Comparison of ENCODE assay signal across 8 cellular contexts in genomic region chr5:112174959-112175594, GRCh38.
A peak's percentile ranks its signal among the peaks of the same experiment; 100 is the strongest.
DNase-seq lines count a peak whose midpoint lies in the region; ATAC-seq and TF ChIP-seq lines count a peak whose summit lies in the region.

No MANE protein-coding gene starts in this region.

- no peaks in the 10 kb centered on the region for H3K27me3 Mint-ChIP-seq in chondrocyte (ENCODE audit: low read depth)

- H3K9ac ChIP-seq in Loucy (ENCODE audit: low read depth, low read length, poor library complexity, severe bottlenecking) (no peak overlapping the region), liver (ENCODE audit: low read depth in 1 of 2, low read length in 2 of 2) (no peak overlapping the region)

- H3K4me2 ChIP-seq in Loucy (ENCODE audit: low read depth, low read length, poor library complexity, severe bottlenecking), result no peak overlapping the region

- H3K27ac ChIP-seq in liver (ENCODE audit: low read depth in 1 of 2, low read length in 2 of 2), result no peak overlapping the region
- no peak overlapping the region for H3K27ac ChIP-seq in upper lobe of left lung

- no peak for TF ChIP-seq POLR2A in upper lobe of left lung (IDR thresholded peaks at IDR 0.05)

- peaks cover 5% of the 10 kb centered on the region for H3K4me1 Mint-ChIP-seq in chondrocyte (ENCODE audit: low read depth)

- H2AFZ ChIP-seq in Loucy (ENCODE audit: low read length), result no peak overlapping the region

- TF ChIP-seq EP300 in upper lobe of left lung (IDR thresholded peaks at IDR 0.05), result no peak

- H3K4me3 ChIP-seq in Loucy (ENCODE audit: low read length, poor library complexity, severe bottlenecking) (no peak overlapping the region), liver (ENCODE audit: low read depth in 1 of 3, low read length in 3 of 3) (no peak overlapping the region), upper lobe of left lung (no peak overlapping the region)

- H3K9me2 ChIP-seq in Loucy (replicated peaks; ENCODE audit: low read depth, low read length), result no peaks in the 10 kb centered on the region

- no peaks in the 10 kb centered on the region for H4K20me1 ChIP-seq in Loucy (ENCODE audit: insufficient read depth, low read length, poor library complexity, severe bottlenecking)

- H3K36me3 ChIP-seq in Loucy (ENCODE audit: insufficient read depth, low read length) (no peaks in the 10 kb centered on the region), liver (ENCODE audit: control insufficient read depth in 4 of 4, insufficient read depth in 3 of 4, low read depth in 1 of 4, low read length in 3 of 4) (peaks cover 0 to 2% (median 0%) of the 10 kb centered on the region in 4 donors), upper lobe of left lung (peaks cover 0 to 16% (median 0%) of the 10 kb centered on the region in 4 donors)

- H3K4me3 Mint-ChIP-seq in chondrocyte (ENCODE audit: unreplicated experiment), result no peak overlapping the region

- no peaks in the 10 kb centered on the region for H3K9me3 Mint-ChIP-seq in chondrocyte (ENCODE audit: low read depth)

- H3K4me1 ChIP-seq in Loucy (ENCODE audit: insufficient read depth, low read length, poor library complexity, severe bottlenecking), result no peaks in the 10 kb centered on the region
- H3K4me1 ChIP-seq in liver (ENCODE audit: control insufficient read depth in 4 of 4, insufficient read depth in 4 of 4, low read length in 3 of 4), result peaks cover 0 to 3% (median 0%) of the 10 kb centered on the region in 4 donors
- H3K4me1 ChIP-seq in upper lobe of left lung, result peaks cover 0 to 6% (median 0%) of the 10 kb centered on the region in 4 donors

- DNase-seq in stimulated activated CD4-positive, alpha-beta T cell treated with anti-CD3 and anti-CD28 coated beads, Interleukin-4, amount 100 ng/mL, for 48 hours (ENCODE audit: low read depth in 2 of 2), result peak; percentile 7 to 17
- DNase-seq in stimulated activated CD4-positive, alpha-beta T cell treated with anti-CD3 and anti-CD28 coated beads, Interleukin-2, amount 100 ng/mL, for 24 hours, result no peak
- DNase-seq in HCEC 1CT, result peak; percentile 50
- DNase-seq in SHP77 (lab: John Stamatoyannopoulos, UW), result peak; percentile 50 to 57
- DNase-seq in chondrocyte (ENCODE audit: low spot score), result no peak
- no peak for DNase-seq in upper lobe of left lung

- H3K9me3 ChIP-seq in Loucy (ENCODE audit: insufficient read depth, low read depth, low read length), result no peaks in the 10 kb centered on the region
- H3K9me3 ChIP-seq in liver (ENCODE audit: control insufficient read depth in 4 of 4, low read length in 3 of 4), result no peaks in the 10 kb centered on the region
- H3K9me3 ChIP-seq in upper lobe of left lung, result no peaks in the 10 kb centered on the region

- H3K36me3 Mint-ChIP-seq in chondrocyte (ENCODE audit: low read depth), result no peaks in the 10 kb centered on the region

- WGBS in liver, result 30% methylated on average over 8 of the region's 8 CpGs
- 35 to 41% methylated on average over 8 of the region's 8 CpGs for WGBS in upper lobe of left lung, 2 donors

- no peaks in the 10 kb centered on the region for H3F3A ChIP-seq in Loucy (ENCODE audit: low read depth)

- TF ChIP-seq CTCF in Loucy (conservative IDR thresholded peaks at IDR 0.05; ENCODE audit: low read length), result peak; percentile 64
- peak; percentile 92 for TF ChIP-seq CTCF in chondrocyte (IDR thresholded peaks at IDR 0.05)
- TF ChIP-seq CTCF in liver (IDR thresholded peaks at IDR 0.05; ENCODE audit: low read depth, low read length, missing input control), result peak; percentile 53
- peak in 5 of 6 experiments; percentile 30 to 57 (median 50) for TF ChIP-seq CTCF in upper lobe of left lung (IDR thresholded peaks at IDR 0.05)

- ATAC-seq in upper lobe of left lung (ENCODE audit: low FRiP score in 2 of 2), result peak in 1 of 2 donors; percentile 76

- no peaks in the 10 kb centered on the region for H3K79me2 ChIP-seq in Loucy (ENCODE audit: insufficient read depth, low read length)

- H3K27ac Mint-ChIP-seq in chondrocyte (ENCODE audit: unreplicated experiment), result no peak overlapping the region

- H3K27me3 ChIP-seq in Loucy (ENCODE audit: insufficient read depth, low read length, poor library complexity, severe bottlenecking) (no peaks in the 10 kb centered on the region), liver (ENCODE audit: control insufficient read depth in 4 of 4, insufficient read depth in 4 of 4, low read length in 3 of 4) (no peaks in the 10 kb centered on the region), upper lobe of left lung (no peaks in the 10 kb centered on the region)

- TF ChIP-seq RAD21 in liver (IDR thresholded peaks at IDR 0.05), result peak; percentile 78 to 84

TF ChIP-seq in liver, 16 proteins besides CTCF, POLR2A, EP300 and RAD21:
- TF ChIP-seq GABPA (IDR thresholded peaks at IDR 0.05 in 1 of 2, conservative IDR thresholded peaks at IDR 0.05 in 1 of 2) (no peak), HNF4G (IDR thresholded peaks at IDR 0.05) (no peak), NR2F2 (IDR thresholded peaks at IDR 0.05) (no peak), ATF3 (IDR thresholded peaks at IDR 0.05) (no peak), RXRA (IDR thresholded peaks at IDR 0.05) (no peak), HNF4A (conservative IDR thresholded peaks at IDR 0.05) (no peak), FOXA1 (IDR thresholded peaks at IDR 0.05) (no peak), REST (IDR thresholded peaks at IDR 0.05) (no peak)
TF ChIP-seq in liver: peak in this region for 0.

Comparison
In these comparisons a context has a peak if more than half of its experiments do, and no peak if none do; other contexts are left out.
1. DNase-seq: peak in stimulated activated CD4-positive, alpha-beta T cell treated with anti-CD3 and anti-CD28 coated beads, Interleukin-4, amount 100 ng/mL, for 48 hours (2 of 2), HCEC 1CT (single experiment) and SHP77 (2 of 2); none in stimulated activated CD4-positive, alpha-beta T cell treated with anti-CD3 and anti-CD28 coated beads, Interleukin-2, amount 100 ng/mL, for 24 hours (0 of 2), chondrocyte (single experiment) and upper lobe of left lung (0 of 2).
2. Peak in every context shown above with its lines, with median percentiles within 50 percentile points of each other: CTCF ChIP-seq.